Comparison of ENCODE assay signal across 24 cellular contexts in genomic region chr11:130175898-130176297, GRCh38. TPM values are rescaled to one million over a fixed set of nuclear protein-coding genes. Genes with fewer than 3 reads are reported as not detected.
"Had no signal": no experiment of that assay in that cellular context is flagged by ENCODE, and none has a peak within 500 bp of the region (broad histone marks: within the 10 kb centered on the region; RNA-seq: fewer than 3 reads in every experiment).

No MANE protein-coding gene starts in this region.

- H3K36me3 ChIP-seq: brain microvascular endothelial cell, heart left ventricle, right lobe of liver, upper lobe of left lung, vagina had no signal

- H3K4me1 Mint-ChIP-seq: immature natural killer cell had no signal

- H3K27ac ChIP-seq: brain microvascular endothelial cell, heart left ventricle, right lobe of liver, upper lobe of left lung, vagina had no signal

- ATAC-seq: heart left ventricle; naive thymus-derived CD4-positive, alpha-beta T cell; right lobe of liver had no signal

- H3K27me3 ChIP-seq: brain microvascular endothelial cell, heart left ventricle, right lobe of liver, upper lobe of left lung, vagina had no signal

- DNase-seq: activated CD4-positive, alpha-beta T cell treated with anti-CD3 and anti-CD28 coated beads for 4 hours; activated CD4-positive, alpha-beta T cell treated with anti-CD3 and anti-CD28 coated beads, Interleukin-2, amount 50 U/mL, for 48 hours; activated CD8-positive, alpha-beta memory T cell treated with anti-CD3 and anti-CD28 coated beads, Interleukin-2, amount 50 U/mL, for 48 hours; activated gamma-delta T cell treated with Interleukin-2 at 50 U/mL for 16 hours; activated naive CD4-positive, alpha-beta T cell treated with anti-CD3 and anti-CD28 coated beads, Interleukin-2, amount 50 U/mL, for 16 hours; activated T-cell treated with anti-CD3 and anti-CD28 coated beads, Interleukin-2, amount 50 U/mL, for 24 hours; amniotic stem cell; brain microvascular endothelial cell; cortex of kidney; heart left ventricle; hypothalamus; immature natural killer cell; midbrain; naive thymus-derived CD4-positive, alpha-beta T cell; right lobe of liver; stimulated activated CD4-positive, alpha-beta T cell treated with anti-CD3 and anti-CD28 coated beads, Interleukin-4, amount 100 ng/mL, for 1 hour; T-helper 1 cell; upper lobe of left lung had no signal

- H3K9me3 ChIP-seq: right lobe of liver, vagina had no signal

- H3K36me3 Mint-ChIP-seq: immature natural killer cell had no signal

- H3K4me3 ChIP-seq: heart left ventricle, right lobe of liver, upper lobe of left lung, vagina had no signal

- FAIRE-seq: astrocyte, endothelial cell of umbilical vein had no signal

- H3K9me3 Mint-ChIP-seq: immature natural killer cell; stimulated activated naive CD8-positive, alpha-beta T cell treated with anti-CD3 and anti-CD28 coated beads, Interleukin-15, Interleukin-2, amounts not matched to agents 100 ng/mL and 50 ng/mL, for 24 hours had no signal

- H3K4me3 Mint-ChIP-seq: activated T-cell treated with anti-CD3 and anti-CD28 coated beads, Interleukin-2, amount 50 U/mL, for 24 hours; immature natural killer cell; naive thymus-derived CD4-positive, alpha-beta T cell; stimulated activated naive CD8-positive, alpha-beta T cell treated with anti-CD3 and anti-CD28 coated beads, Interleukin-15, Interleukin-2, amounts not matched to agents 100 ng/mL and 50 ng/mL, for 24 hours; T-helper 2 cell treated with Interferon-gamma antibody and Interleukin-4, amounts not matched to agents 5 μg/mL and 100 μg/mL, for 36 hours had no signal

- H3K27ac Mint-ChIP-seq: activated T-cell treated with anti-CD3 and anti-CD28 coated beads, Interleukin-2, amount 50 U/mL, for 24 hours; immature natural killer cell; naive thymus-derived CD4-positive, alpha-beta T cell; stimulated activated naive CD8-positive, alpha-beta T cell treated with anti-CD3 and anti-CD28 coated beads, Interleukin-15, Interleukin-2, amounts not matched to agents 100 ng/mL and 50 ng/mL, for 24 hours; T-helper 2 cell treated with Interferon-gamma antibody and Interleukin-4, amounts not matched to agents 5 μg/mL and 100 μg/mL, for 36 hours had no signal

RNA-seq across cellular contexts. Expression of gene ST14, which starts 16.3 kb away (rescaled TPM):
- total RNA-seq: endothelial cell of umbilical vein had no signal
- polyA plus RNA-seq: fibroblast of lung had no signal
